In genomic region chr3:124663690-124664089, GRCh38 we compare ENCODE assay signal across 17 cellular contexts.
DNase-seq lines count a peak whose midpoint lies in the region; ATAC-seq, FAIRE-seq and TF ChIP-seq lines count a peak whose summit lies in the region.
"Had no signal": no experiment of that assay in that cellular context is flagged by ENCODE, and none has a peak within 500 bp of the region (broad histone marks: within the 10 kb centered on the region; RNA-seq: fewer than 3 reads in every experiment).

No MANE protein-coding gene starts in this region.

- H3K9ac ChIP-seq in liver (ENCODE audit: low read depth in 1 of 2, low read length in 2 of 2) (no peak overlapping the region), HepG2 (ENCODE audit: insufficient read depth, low read depth, low read length) (no peak overlapping the region)

- H2AFZ ChIP-seq in HepG2 (ENCODE audit: low read length) = no peak overlapping the region
- no peak overlapping the region for H2AFZ ChIP-seq in hepatocyte

- intact Hi-C loops in HepG2 (cut with micrococcal nuclease; ENCODE audit: unreplicated experiment) = no loop called here
- intact Hi-C loops in body of pancreas (cut with DNase I) = no loop called here

- H4K20me1 ChIP-seq in HepG2 (ENCODE audit: insufficient read depth, low read length) = no peaks in the 10 kb centered on the region
- H4K20me1 ChIP-seq in hepatocyte (ENCODE audit: insufficient read depth, poor library complexity, severe bottlenecking) = no peaks in the 10 kb centered on the region

- TF ChIP-seq EP300 in HepG2 (IDR thresholded peaks at IDR 0.05; ENCODE audit: low read depth in 2 of 2, low read length in 2 of 2) (no peak), HepG2 (CRISPR knock-in tag; IDR thresholded peaks at IDR 0.05; ENCODE audit: borderline replicate concordance) (no peak)

- FAIRE-seq in HepG2 (lab: Jason Lieb, UNC) = no peak
- FAIRE-seq: A204.1, GM12878 had no signal

- H3K4me3 ChIP-seq in liver (ENCODE audit: low read depth in 1 of 3, low read length in 3 of 3) (no peak overlapping the region), HepG2 (replicated peaks in 1 of 3; ENCODE audit: insufficient read depth in 1 of 3, low read depth in 2 of 3, low read length in 3 of 3) (no peak overlapping the region), body of pancreas (no peak overlapping the region), hepatocyte (no peak overlapping the region)
- H3K4me3 ChIP-seq: GM12878, lung had no signal

- H3K4me1 ChIP-seq in liver (ENCODE audit: control insufficient read depth in 4 of 4, insufficient read depth in 4 of 4, low read length in 3 of 4) (peaks cover 5 to 30% (median 22%) of the 10 kb centered on the region in 4 donors), HepG2 (ENCODE audit: insufficient read depth, low read length) (peaks cover 18% of the 10 kb centered on the region), body of pancreas (peaks cover 38% of the 10 kb centered on the region), hepatocyte (ENCODE audit: insufficient read depth) (peaks cover 10% of the 10 kb centered on the region)

- H3K4me2 ChIP-seq in HepG2 (ENCODE audit: low read depth, low read length) = no peak overlapping the region
- H3K4me2 ChIP-seq in hepatocyte = no peak overlapping the region

- in situ Hi-C loops in HepG2 (cut with HindIII; ENCODE audit: extremely low pct_ligation_motif_present, low pct_unique_long_range_greater_than_20kb) = no loop called here

- TF ChIP-seq CTCF in liver (IDR thresholded peaks at IDR 0.05; ENCODE audit: low read depth, low read length, missing input control) = no peak
- TF ChIP-seq CTCF in HepG2 (CRISPR knock-in tag; IDR thresholded peaks at IDR 0.05) = no peak
- TF ChIP-seq CTCF in body of pancreas (IDR thresholded peaks at IDR 0.05) = no peak
- no peak for TF ChIP-seq CTCF in hepatocyte (IDR thresholded peaks at IDR 0.05; ENCODE audit: poor library complexity)

- POLR2A ChIA-PET in HepG2 (lab: Yijun Ruan, JAX) = no interaction called here

- TF ChIP-seq RAD21 in liver (IDR thresholded peaks at IDR 0.05) (no peak), HepG2 (CRISPR knock-in tag; IDR thresholded peaks at IDR 0.05) (no peak)

- no TSS peak for BruUV-seq in HepG2 (replicated peaks; lab: Mats Ljungman, UMichigan)

- no peak for ATAC-seq in HepG2
- no peak for ATAC-seq in body of pancreas
- ATAC-seq in GM21529 (IDR thresholded peaks at IDR 0.05; ENCODE audit: unreplicated experiment) = no peak
- ATAC-seq in HG02884 (IDR thresholded peaks at IDR 0.05; ENCODE audit: unreplicated experiment) = no peak
- no peak for ATAC-seq in HG03469 (IDR thresholded peaks at IDR 0.05; ENCODE audit: unreplicated experiment)
- ATAC-seq in HG03571 (IDR thresholded peaks at IDR 0.05; ENCODE audit: unreplicated experiment) = no peak
- ATAC-seq: GM12878 had no signal

- H3K9me3 ChIP-seq in liver (ENCODE audit: control insufficient read depth in 4 of 4, low read length in 3 of 4) (no peaks in the 10 kb centered on the region), HepG2 (ENCODE audit: low read length) (no peaks in the 10 kb centered on the region), body of pancreas (no peaks in the 10 kb centered on the region), hepatocyte (ENCODE audit: low read depth) (no peaks in the 10 kb centered on the region)

- H3K27me3 ChIP-seq in liver (ENCODE audit: control insufficient read depth in 4 of 4, insufficient read depth in 4 of 4, low read length in 3 of 4) = no peaks in the 10 kb centered on the region
- H3K27me3 ChIP-seq in HepG2 (ENCODE audit: control insufficient read depth in 1 of 2, insufficient read depth in 2 of 2, low read length in 2 of 2) = no peaks in the 10 kb centered on the region
- H3K27me3 ChIP-seq in body of pancreas = no peaks in the 10 kb centered on the region
- H3K27me3 ChIP-seq in hepatocyte = no peaks in the 10 kb centered on the region

- H3K27ac ChIP-seq in liver (ENCODE audit: low read depth in 1 of 2, low read length in 2 of 2) = peak overlapping the region; percentile 79 to 81
- no peak overlapping the region for H3K27ac ChIP-seq in HepG2 (ENCODE audit: extremely low read length, insufficient read depth, low read length)
- H3K27ac ChIP-seq in body of pancreas = peak overlapping the region; percentile 58 to 79 (median 76)
- peak overlapping the region; percentile 57 for H3K27ac ChIP-seq in hepatocyte

- DNase-seq in HepG2 (ENCODE audit: low spot score) (no peak), body of pancreas (no peak), hepatocyte (ENCODE audit: low spot score) (no peak)
- DNase-seq: activated CD4-positive, alpha-beta T cell treated with anti-CD3 and anti-CD28 coated beads for 48 hours; activated naive CD4-positive, alpha-beta T cell treated with anti-CD3 and anti-CD28 coated beads, Interleukin-2, amount 10 ng/mL, durations not matched to agents 7 days and 5 days; effector CD4-positive, alpha-beta T cell; H9; NCI-H1092; NCI-H526 had no signal

- TF ChIP-seq POLR2A in HepG2 (IDR thresholded peaks at IDR 0.05; ENCODE audit: insufficient read depth in 1 of 2, low read depth in 2 of 2, low read length in 2 of 2) = no peak
- TF ChIP-seq POLR2A in body of pancreas (IDR thresholded peaks at IDR 0.05) = no peak

- H3K36me3 ChIP-seq in liver (ENCODE audit: control insufficient read depth in 4 of 4, insufficient read depth in 3 of 4, low read depth in 1 of 4, low read length in 3 of 4) (peaks cover under 1 to 26% (median 11%) of the 10 kb centered on the region in 4 donors), HepG2 (replicated peaks in 1 of 2; ENCODE audit: control insufficient read depth in 1 of 2, insufficient read depth in 2 of 2, low read length in 2 of 2) (peaks cover 19 to 42% of the 10 kb centered on the region in 2 experiments), body of pancreas (replicated peaks in 1 of 2; ENCODE audit: insufficient read depth in 1 of 2, low read depth in 2 of 2) (peaks cover 0 to 10% of the 10 kb centered on the region in 2 donors), hepatocyte (replicated peaks; ENCODE audit: insufficient read depth, low read depth) (no peaks in the 10 kb centered on the region)

- H3K9me2 ChIP-seq in hepatocyte (replicated peaks; ENCODE audit: insufficient read depth) = no peaks in the 10 kb centered on the region

- no peaks in the 10 kb centered on the region for H3K79me2 ChIP-seq in HepG2 (ENCODE audit: insufficient read depth, low read length)
- H3K79me2 ChIP-seq in hepatocyte = no peaks in the 10 kb centered on the region

- CTCF ChIA-PET in HepG2 (lab: Yijun Ruan, JAX; ENCODE audit: low intra/inter-chr PET ratio, low total read pairs) = no interaction called here

- WGBS in liver = 81% methylated on average over 2 of the region's 2 CpGs
- 89% methylated on average over 2 of the region's 2 CpGs for WGBS in HepG2 (ENCODE audit: low lambda C conversion rate)
- WGBS in body of pancreas, 2 donors = 67 to 68% methylated on average over 2 of the region's 2 CpGs
- WGBS in hepatocyte (ENCODE audit: low lambda C conversion rate, missing lambda C conversion rate) = 71% methylated on average over 2 of the region's 2 CpGs

TF ChIP-seq in liver, 16 proteins besides CTCF, POLR2A, EP300 and RAD21 (continues in another document):
- TF ChIP-seq FOXA2 (IDR thresholded peaks at IDR 0.05) = no peak
- TF ChIP-seq HNF4A (conservative IDR thresholded peaks at IDR 0.05) = no peak
- TF ChIP-seq MAX (IDR thresholded peaks at IDR 0.05) = no peak
- no peak for TF ChIP-seq HNF4G (IDR thresholded peaks at IDR 0.05)
- TF ChIP-seq SP1 (IDR thresholded peaks at IDR 0.05) = no peak
- no peak for TF ChIP-seq TAF1 (conservative IDR thresholded peaks at IDR 0.05)
- TF ChIP-seq ATF3 (IDR thresholded peaks at IDR 0.05) = no peak
- no peak for TF ChIP-seq RXRA (IDR thresholded peaks at IDR 0.05)
- TF ChIP-seq EGR1 (IDR thresholded peaks at IDR 0.05; ENCODE audit: low read depth in 2 of 2) = no peak

TF ChIP-seq in HepG2, 621 proteins besides CTCF, POLR2A, EP300 and RAD21 (continues in another document):
- no peak for TF ChIP-seq ATF4 (CRISPR knock-in tag; IDR thresholded peaks at IDR 0.05)
- TF ChIP-seq NFKB2 (CRISPR knock-in tag; IDR thresholded peaks at IDR 0.05; ENCODE audit: borderline replicate concordance) = no peak
- no peak for TF ChIP-seq ZNF274 (CRISPR knock-in tag; IDR thresholded peaks at IDR 0.05)
- no peak for TF ChIP-seq MED8 (CRISPR knock-in tag; IDR thresholded peaks at IDR 0.05; ENCODE audit: insufficient replicate concordance)
- TF ChIP-seq STAT6 (CRISPR knock-in tag; IDR thresholded peaks at IDR 0.05; ENCODE audit: borderline replicate concordance) = no peak
- no peak for TF ChIP-seq YY1 (IDR thresholded peaks at IDR 0.05; ENCODE audit: insufficient read depth, insufficient replicate concordance, low read depth, low read length)
- no peak for TF ChIP-seq MTF1 (CRISPR knock-in tag; IDR thresholded peaks at IDR 0.05)
- TF ChIP-seq ZNF460 (CRISPR knock-in tag; IDR thresholded peaks at IDR 0.05; ENCODE audit: borderline replicate concordance) = no peak
- TF ChIP-seq FOSL2 (CRISPR knock-in tag; IDR thresholded peaks at IDR 0.05) = no peak
